Comparison of ENCODE assay signal across 12 cellular contexts in genomic region chr12:12387521-12387920, GRCh38. TPM values are rescaled to one million over a fixed set of nuclear protein-coding genes. Genes with fewer than 3 reads are reported as not detected.
DNase-seq lines count a peak whose midpoint lies in the region; ATAC-seq and TF ChIP-seq lines count a peak whose summit lies in the region.
"Had no signal": no experiment of that assay in that cellular context is flagged by ENCODE, and none has a peak within 500 bp of the region (broad histone marks: within the 10 kb centered on the region; RNA-seq: fewer than 3 reads in every experiment).

No MANE protein-coding gene starts in this region.

- no peaks in the 10 kb centered on the region for H3K27me3 Mint-ChIP-seq in H9 (ENCODE audit: low read depth)
- H3K27me3 Mint-ChIP-seq in activated naive CD8-positive, alpha-beta T cell treated with anti-CD3 and anti-CD28 coated beads for 36 hours = no peaks in the 10 kb centered on the region
- H3K27me3 Mint-ChIP-seq: stimulated activated naive B cell treated with anti-CD40 and anti-IgM and Interleukin-4, amounts not matched to agents 10 μg/mL and 1 μg/mL and 100 μg/mL, for 72 hours had no signal

- no peak overlapping the region for H3K56ac ChIP-seq in H9 (ENCODE audit: insufficient read length, low read depth, low read length)

- no peaks in the 10 kb centered on the region for H3K79me1 ChIP-seq in H9 (ENCODE audit: insufficient read depth, low read depth, low read length, poor library complexity, severe bottlenecking)

- H3K18ac ChIP-seq in H9 (ENCODE audit: insufficient read length, low read depth, low read length) = no peak overlapping the region

- no peaks in the 10 kb centered on the region for H4K20me1 ChIP-seq in H9 (ENCODE audit: control insufficient read depth, insufficient read depth, insufficient read length)

- no peaks in the 10 kb centered on the region for H3K27me3 ChIP-seq in H9 (ENCODE audit: insufficient read depth, low read length)
- no peaks in the 10 kb centered on the region for H3K27me3 ChIP-seq in H7 (ENCODE audit: control insufficient read depth, insufficient read depth, low read length)

- H3K14ac ChIP-seq in H9 (ENCODE audit: insufficient read depth, low read length) = no peak overlapping the region

- DNase-seq in AG20443 (ENCODE audit: low spot score) = peak; percentile 61
- DNase-seq in H9 = no peak
- no peak for DNase-seq in activated naive CD8-positive, alpha-beta T cell treated with anti-CD3 and anti-CD28 coated beads for 36 hours
- DNase-seq in glomerular visceral epithelial cell (ENCODE audit: extremely low spot score) = peak; percentile 22
- no peak for DNase-seq in H7
- DNase-seq in iPS-NIHi7 (ENCODE audit: extremely low spot score) = no peak
- DNase-seq in GM19238 (ENCODE audit: insufficient read length, low spot score) = no peak
- DNase-seq: NCI-H1417; OCI-M1; stimulated activated naive B cell treated with anti-CD40 and anti-IgM and Interleukin-4, amounts not matched to agents 10 μg/mL and 1 μg/mL and 100 μg/mL, for 72 hours had no signal

- TF ChIP-seq CTCF in H9 (conservative IDR thresholded peaks at IDR 0.05) = no peak

- no peaks in the 10 kb centered on the region for H3K23me2 ChIP-seq in H9 (ENCODE audit: insufficient read length, low read depth, low read length, poor library complexity, severe bottlenecking)

- H4K8ac ChIP-seq in H9 (replicated peaks; ENCODE audit: insufficient read length, low read depth, low read length) = no peak overlapping the region

- no peak overlapping the region for H2BK15ac ChIP-seq in H9 (ENCODE audit: low read depth, low read length)

- no peak overlapping the region for H2BK20ac ChIP-seq in H9 (ENCODE audit: low read depth, low read length, poor library complexity, severe bottlenecking)

- H2BK12ac ChIP-seq in H9 (ENCODE audit: insufficient read length, low read depth, low read length) = no peak overlapping the region

- H3K27ac ChIP-seq in H9 (ENCODE audit: insufficient read length, low read depth, low read length) = no peak overlapping the region

- H2BK120ac ChIP-seq in H9 (ENCODE audit: low read depth, low read length, poor library complexity, severe bottlenecking) = no peak overlapping the region

- H3K79me2 ChIP-seq in H9 (ENCODE audit: insufficient read depth, low read length) = no peaks in the 10 kb centered on the region

- H3K4ac ChIP-seq in H9 (ENCODE audit: low read depth, low read length) = no peak overlapping the region

- peaks cover 3 to 12% of the 10 kb centered on the region in 2 experiments for H3K9me3 Mint-ChIP-seq in H9
- H3K9me3 Mint-ChIP-seq in activated naive CD8-positive, alpha-beta T cell treated with anti-CD3 and anti-CD28 coated beads for 36 hours = peaks cover 2% of the 10 kb centered on the region
- H3K9me3 Mint-ChIP-seq: stimulated activated naive B cell treated with anti-CD40 and anti-IgM and Interleukin-4, amounts not matched to agents 10 μg/mL and 1 μg/mL and 100 μg/mL, for 72 hours had no signal

- no peak overlapping the region for H2BK5ac ChIP-seq in H9 (ENCODE audit: insufficient read length, low read length)

- H2AFZ ChIP-seq in H9 (ENCODE audit: low read length) = no peak overlapping the region

- H3K36me3 Mint-ChIP-seq in H9 (ENCODE audit: insufficient read depth in 1 of 3, low read depth in 3 of 3) = peaks cover 2 to 13% (median 3%) of the 10 kb centered on the region in 3 experiments; a peak in 6 of 7 replicates
- H3K36me3 Mint-ChIP-seq in activated naive CD8-positive, alpha-beta T cell treated with anti-CD3 and anti-CD28 coated beads for 36 hours = peaks cover 38% of the 10 kb centered on the region

- peaks cover 35 to 40% of the 10 kb centered on the region in 2 experiments for H3K4me1 Mint-ChIP-seq in H9
- H3K4me1 Mint-ChIP-seq in activated naive CD8-positive, alpha-beta T cell treated with anti-CD3 and anti-CD28 coated beads for 36 hours = peaks cover 24% of the 10 kb centered on the region

- no peaks in the 10 kb centered on the region; the same call in 1 of the 2 replicates for H3K36me3 ChIP-seq in H7 (replicated peaks; ENCODE audit: control insufficient read depth, insufficient read depth, low read length)
- H3K36me3 ChIP-seq: HAP-1 had no signal

- H4K91ac ChIP-seq in H9 (ENCODE audit: insufficient read length, low read depth, low read length) = no peak overlapping the region

- H4K5ac ChIP-seq in H9 (ENCODE audit: insufficient read length, low read depth, low read length) = no peak overlapping the region

- H3K4me1 ChIP-seq in H9 (ENCODE audit: insufficient read depth, low read length) = peaks cover 7% of the 10 kb centered on the region; the same call in 1 of the 2 replicates

- no peak overlapping the region for H3K4me3 ChIP-seq in H7 (ENCODE audit: insufficient read depth, low read depth, low read length)
- H3K4me3 ChIP-seq: HAP-1 had no signal

- H3T11ph ChIP-seq in H9 (ENCODE audit: low read length) = no peak overlapping the region

- no peak overlapping the region for H3K23ac ChIP-seq in H9 (ENCODE audit: insufficient read length, low read depth, low read length)

- no peak overlapping the region for H2AK5ac ChIP-seq in H9 (ENCODE audit: insufficient read length, low read length)

- no peak overlapping the region for H3K9ac ChIP-seq in H9 (ENCODE audit: extremely low read depth, insufficient read length, low read length)

- no peaks in the 10 kb centered on the region for H3K9me3 ChIP-seq in H9 (ENCODE audit: control insufficient read depth, low read depth, low read length)
- H3K9me3 ChIP-seq: HAP-1 had no signal

- H3K4me3 Mint-ChIP-seq in H9 = no peak overlapping the region
- no peak overlapping the region for H3K4me3 Mint-ChIP-seq in activated naive CD8-positive, alpha-beta T cell treated with anti-CD3 and anti-CD28 coated beads for 36 hours
- H3K4me3 Mint-ChIP-seq: stimulated activated naive B cell treated with anti-CD40 and anti-IgM and Interleukin-4, amounts not matched to agents 10 μg/mL and 1 μg/mL and 100 μg/mL, for 72 hours had no signal

- peak overlapping the region; percentile 18 to 73 (median 51); a peak in 3 of 7 replicates for H3K27ac Mint-ChIP-seq in H9
- H3K27ac Mint-ChIP-seq in activated naive CD8-positive, alpha-beta T cell treated with anti-CD3 and anti-CD28 coated beads for 36 hours = peak overlapping the region; percentile 43
- H3K27ac Mint-ChIP-seq: stimulated activated naive B cell treated with anti-CD40 and anti-IgM and Interleukin-4, amounts not matched to agents 10 μg/mL and 1 μg/mL and 100 μg/mL, for 72 hours had no signal

- WGBS in H9 (ENCODE audit: extremely low coverage, insufficient read length, low lambda C conversion rate) = no CpG with 5 or more reads among the region's 3 CpGs

- no peak overlapping the region for H3K4me2 ChIP-seq in H9 (ENCODE audit: insufficient read depth, insufficient read length, low read length)

- no peak for ATAC-seq in GM18870 (IDR thresholded peaks at IDR 0.05; ENCODE audit: unreplicated experiment)
- ATAC-seq: stimulated activated naive B cell treated with anti-CD40 and anti-IgM and Interleukin-4, amounts not matched to agents 10 μg/mL and 1 μg/mL and 100 μg/mL, for 72 hours had no signal

RNA-seq across cellular contexts. Expression of gene BORCS5, which starts 30.6 kb away (rescaled TPM):
- 13.4 and 13.9 TPM in 2 replicates for total RNA-seq in H9 (2021)
- total RNA-seq in activated naive CD8-positive, alpha-beta T cell treated with anti-CD3 and anti-CD28 coated beads for 36 hours = 10 to 100 TPM; 25.5 to 25.8 TPM
- total RNA-seq in H7 (2014; rRNA removed; shearing (Covaris generic)) = 7.4 and 7.5 TPM in 2 replicates

RNA-seq across cellular contexts. Expression of gene MANSC1, which starts 37.5 kb away (rescaled TPM):
- 9.1 and 9.8 TPM in 2 replicates for total RNA-seq in H9 (2021)
- under 1 TPM; 0.43 to 0.76 TPM for total RNA-seq in activated naive CD8-positive, alpha-beta T cell treated with anti-CD3 and anti-CD28 coated beads for 36 hours
- total RNA-seq in H7 (2014; rRNA removed; shearing (Covaris generic)) = 0.94 and 2.3 TPM in 2 replicates

Comparison
In these comparisons a context has a peak if more than half of its experiments do, and no peak if none do; other contexts are left out.
1. DNase-seq: peak in AG20443 (single experiment) and glomerular visceral epithelial cell (single experiment); none in H9 (single experiment), activated naive CD8-positive, alpha-beta T cell treated with anti-CD3 and anti-CD28 coated beads for 36 hours (single experiment), H7 (single experiment), iPS-NIHi7 (single experiment) and GM19238 (single experiment).